In genomic region chr22:28148816-28149465, GRCh38 we compare ENCODE assay signal across 21 cellular contexts.
"Had no signal": no experiment of that assay in that cellular context is flagged by ENCODE, and none has a peak within 500 bp of the region (broad histone marks: within the 10 kb centered on the region; RNA-seq: fewer than 3 reads in every experiment).

No MANE protein-coding gene starts in this region.

- ATAC-seq: activated CD4-positive, CD25-positive, alpha-beta regulatory T cell treated with anti-CD3 and anti-CD28 coated beads, Interleukin-2, amount 50 U/mL, for 24 hours; activated CD8-positive, alpha-beta T cell treated with anti-CD3 and anti-CD28 coated beads, Interleukin-2, amount 10 ng/mL, durations not matched to agents 7 days and 5 days; left lobe of liver; upper lobe of right lung had no signal

- H3K27ac Mint-ChIP-seq: activated CD4-positive, alpha-beta T cell treated with anti-CD3 and anti-CD28 coated beads, Interleukin-2, amount 10 ng/mL, durations not matched to agents 7 days and 5 days; activated CD8-positive, alpha-beta T cell treated with anti-CD3 and anti-CD28 coated beads, Interleukin-2, amount 10 ng/mL, durations not matched to agents 7 days and 5 days; activated naive CD4-positive, alpha-beta T cell treated with anti-CD3 and anti-CD28 coated beads, Interleukin-2, amount 10 ng/mL, durations not matched to agents 7 days and 5 days; nephron progenitor cell had no signal

- H3K4me3 ChIP-seq: esophagus muscularis mucosa, lung, upper lobe of right lung had no signal

- H3K9me3 ChIP-seq: esophagus muscularis mucosa, upper lobe of right lung had no signal

- H3K36me3 Mint-ChIP-seq: activated naive CD4-positive, alpha-beta T cell treated with anti-CD3 and anti-CD28 coated beads, Interleukin-2, amount 10 ng/mL, durations not matched to agents 7 days and 5 days had no signal

- H3K4me1 Mint-ChIP-seq: activated CD4-positive, alpha-beta T cell treated with anti-CD3 and anti-CD28 coated beads, Interleukin-2, amount 10 ng/mL, durations not matched to agents 7 days and 5 days; activated naive CD4-positive, alpha-beta T cell treated with anti-CD3 and anti-CD28 coated beads, Interleukin-2, amount 10 ng/mL, durations not matched to agents 7 days and 5 days had no signal

- H3K27ac ChIP-seq: esophagus muscularis mucosa, upper lobe of right lung had no signal

- DNase-seq: activated CD4-positive, alpha-beta T cell treated with anti-CD3 and anti-CD28 coated beads, Interleukin-2, amount 10 ng/mL, durations not matched to agents 7 days and 5 days; activated CD8-positive, alpha-beta T cell treated with anti-CD3 and anti-CD28 coated beads, Interleukin-2, amount 10 ng/mL, durations not matched to agents 7 days and 5 days; activated effector memory CD4-positive, alpha-beta T cell treated with Interleukin-2 at 50 U/mL for 16 hours; activated naive CD4-positive, alpha-beta T cell treated with anti-CD3 and anti-CD28 coated beads, Interleukin-2, amount 10 ng/mL, durations not matched to agents 7 days and 5 days; activated T-cell treated with anti-CD3 and anti-CD28 coated beads, Interleukin-2, amount 50 U/mL, for 48 hours; hippocampal formation; nephron progenitor cell; nucleus accumbens; stimulated activated CD4-positive, alpha-beta T cell treated with anti-CD3 and anti-CD28 coated beads, Interleukin-12 subunit alpha, Interleukin-12 subunit beta, amount 100 ng/mL, for 4 hours; stimulated activated CD4-positive, alpha-beta T cell treated with anti-CD3 and anti-CD28 coated beads, Interleukin-1b, Interleukin-23, amount 100 ng/mL, for 48 hours; stimulated activated CD8-positive, alpha-beta memory T cell treated with anti-CD3 and anti-CD28 coated beads, Interleukin-4, amount 100 ng/mL, for 48 hours; stimulated activated naive CD4-positive, alpha-beta T cell; T1000; upper lobe of right lung had no signal

- H3K36me3 ChIP-seq: esophagus muscularis mucosa, upper lobe of right lung had no signal

- FAIRE-seq: colon, endometrium, islet of Langerhans had no signal

- H3K27me3 Mint-ChIP-seq: activated CD4-positive, alpha-beta T cell treated with anti-CD3 and anti-CD28 coated beads, Interleukin-2, amount 10 ng/mL, durations not matched to agents 7 days and 5 days; activated naive CD4-positive, alpha-beta T cell treated with anti-CD3 and anti-CD28 coated beads, Interleukin-2, amount 10 ng/mL, durations not matched to agents 7 days and 5 days had no signal

- H3K27me3 ChIP-seq: esophagus muscularis mucosa, upper lobe of right lung had no signal

- H3K4me3 Mint-ChIP-seq: activated CD4-positive, alpha-beta T cell treated with anti-CD3 and anti-CD28 coated beads, Interleukin-2, amount 10 ng/mL, durations not matched to agents 7 days and 5 days; activated CD8-positive, alpha-beta T cell treated with anti-CD3 and anti-CD28 coated beads, Interleukin-2, amount 10 ng/mL, durations not matched to agents 7 days and 5 days; activated naive CD4-positive, alpha-beta T cell treated with anti-CD3 and anti-CD28 coated beads, Interleukin-2, amount 10 ng/mL, durations not matched to agents 7 days and 5 days; nephron progenitor cell had no signal

- H3K9me3 Mint-ChIP-seq: activated CD4-positive, alpha-beta T cell treated with anti-CD3 and anti-CD28 coated beads, Interleukin-2, amount 10 ng/mL, durations not matched to agents 7 days and 5 days; activated naive CD4-positive, alpha-beta T cell treated with anti-CD3 and anti-CD28 coated beads, Interleukin-2, amount 10 ng/mL, durations not matched to agents 7 days and 5 days; nephron progenitor cell had no signal
